Comparison of ENCODE assay signal across 1 cellular context in genomic region chr1:117544509-117545109, GRCh38.
TF ChIP-seq lines count a peak whose summit lies in the region.

No MANE protein-coding gene starts in this region.

TF ChIP-seq in HepG2, 621 proteins besides CTCF, POLR2A, EP300 and RAD21 (continued from another document):
- no peak for TF ChIP-seq ONECUT2 (CRISPR knock-in tag; IDR thresholded peaks at IDR 0.05)
- no peak for TF ChIP-seq EEA1 (CRISPR knock-in tag; IDR thresholded peaks at IDR 0.05; ENCODE audit: borderline replicate concordance)
- no peak for TF ChIP-seq CCDC6 (CRISPR knock-in tag; IDR thresholded peaks at IDR 0.05)
- TF ChIP-seq GPN1 (CRISPR knock-in tag; IDR thresholded peaks at IDR 0.05; ENCODE audit: borderline replicate concordance) = no peak
- TF ChIP-seq SP4 (CRISPR knock-in tag; IDR thresholded peaks at IDR 0.05) = no peak
- no peak for TF ChIP-seq KIAA2018 (CRISPR knock-in tag; IDR thresholded peaks at IDR 0.05; ENCODE audit: borderline replicate concordance)
- TF ChIP-seq ZNF251 (CRISPR knock-in tag; IDR thresholded peaks at IDR 0.05) = no peak
- no peak for TF ChIP-seq ZBTB7A (CRISPR knock-in tag; IDR thresholded peaks at IDR 0.05)
